22 cellular contexts compared by ENCODE assay signal in genomic region chr16:66069576-66069975, GRCh38.
A peak's percentile ranks its signal among the peaks of the same experiment; 100 is the strongest.
DNase-seq lines count a peak whose midpoint lies in the region; ATAC-seq and TF ChIP-seq lines count a peak whose summit lies in the region.
"Had no signal": no experiment of that assay in that cellular context is flagged by ENCODE, and none has a peak within 500 bp of the region (broad histone marks: within the 10 kb centered on the region; RNA-seq: fewer than 3 reads in every experiment).

No MANE protein-coding gene starts in this region.

- peaks cover 10% of the 10 kb centered on the region for H3K4me1 ChIP-seq in neural progenitor cell
- H3K4me1 ChIP-seq: BLaER1 treated with 17β-estradiol and CSF1 and Interleukin-3, amounts not matched to agents 10 nM and 100 nM had no signal

- H3K27ac Mint-ChIP-seq in neural progenitor cell: no peak overlapping the region
- H3K27ac Mint-ChIP-seq: CD8-positive, alpha-beta T cell; HFFc6; IgD-negative memory B cell had no signal

- H3K9ac ChIP-seq in neural progenitor cell: no peak overlapping the region
- H3K9ac ChIP-seq: BLaER1 treated with 17β-estradiol and CSF1 and Interleukin-3, amounts not matched to agents 10 nM and 100 nM had no signal

- no peak for ATAC-seq in HG03521 (IDR thresholded peaks at IDR 0.05; ENCODE audit: unreplicated experiment)
- ATAC-seq: CD8-positive, alpha-beta T cell had no signal

- H3K36me3 Mint-ChIP-seq in neural progenitor cell: no peaks in the 10 kb centered on the region
- H3K36me3 Mint-ChIP-seq: CD8-positive, alpha-beta T cell; IgD-negative memory B cell had no signal

- peaks cover 20% of the 10 kb centered on the region for H3K9me3 Mint-ChIP-seq in neural progenitor cell
- H3K9me3 Mint-ChIP-seq: CD8-positive, alpha-beta T cell had no signal

- H4K20me1 ChIP-seq in neural progenitor cell (ENCODE audit: low read depth): no peaks in the 10 kb centered on the region
- H4K20me1 ChIP-seq: BLaER1 treated with 17β-estradiol and CSF1 and Interleukin-3, amounts not matched to agents 10 nM and 100 nM had no signal

- peaks cover 5% of the 10 kb centered on the region for H3K27me3 Mint-ChIP-seq in neural progenitor cell (ENCODE audit: insufficient read depth, low read depth)
- H3K27me3 Mint-ChIP-seq: IgD-negative memory B cell had no signal

- no peaks in the 10 kb centered on the region for H3K79me2 ChIP-seq in neural progenitor cell (ENCODE audit: low read depth)

- no peak overlapping the region for H3K27ac ChIP-seq in neural progenitor cell
- H3K27ac ChIP-seq: BLaER1 treated with 17β-estradiol and CSF1 and Interleukin-3, amounts not matched to agents 10 nM and 100 nM had no signal

- TF ChIP-seq CTCF in fibroblast of mammary gland (conservative IDR thresholded peaks at IDR 0.05; ENCODE audit: control insufficient read depth, insufficient read depth, low read depth, low read length) (no peak), neural progenitor cell (IDR thresholded peaks at IDR 0.05) (no peak)

- no peaks in the 10 kb centered on the region for H3K36me3 ChIP-seq in neural progenitor cell
- H3K36me3 ChIP-seq: BLaER1 treated with 17β-estradiol and CSF1 and Interleukin-3, amounts not matched to agents 10 nM and 100 nM had no signal

- DNase-seq in RPMI7951 (ENCODE audit: low read depth) (peak; percentile 22), fibroblast of mammary gland (ENCODE audit: low read depth) (peak; percentile 29), neural progenitor cell (ENCODE audit: low spot score) (no peak), stromal cell of bone marrow (ENCODE audit: low read depth) (peak; percentile 24), NCI-H1436 (lab: John Stamatoyannopoulos, UW) (no peak), NOMO-1 treated with dmso at 0.1 percent for 144 hours (lab: John Stamatoyannopoulos, UW; ENCODE audit: unreplicated experiment) (no peak)
- DNase-seq: Calu3; CD8-positive, alpha-beta T cell; DMS79 treated with DMSO at 0.1 percent for 48 hours; H7; HFFc6; Karpas-422; NCI-H1417 treated with DMSO at 0.1 percent for 48 hours; NCI-H2029; NCI-H2227 treated with DMSO at 0.1 percent for 48 hours; NCI-H510A treated with DMSO at 0.1 percent for 48 hours; NCI-H774; RPMI8226; SHP77 treated with DMSO at 0.1 percent for 48 hours had no signal

- H3K9me3 ChIP-seq in neural progenitor cell (ENCODE audit: low read depth): no peaks in the 10 kb centered on the region

- H3K4me3 Mint-ChIP-seq in neural progenitor cell: no peak overlapping the region
- H3K4me3 Mint-ChIP-seq: CD8-positive, alpha-beta T cell; HFFc6; IgD-negative memory B cell had no signal

- peaks cover 11% of the 10 kb centered on the region for H3K4me1 Mint-ChIP-seq in neural progenitor cell
- H3K4me1 Mint-ChIP-seq: IgD-negative memory B cell had no signal

- H3F3A ChIP-seq in neural progenitor cell (ENCODE audit: low read depth): no peaks in the 10 kb centered on the region

- no peaks in the 10 kb centered on the region for H3K27me3 ChIP-seq in neural progenitor cell
- H3K27me3 ChIP-seq: BLaER1 treated with 17β-estradiol and CSF1 and Interleukin-3, amounts not matched to agents 10 nM and 100 nM had no signal

- H3K4me2 ChIP-seq in neural progenitor cell: no peak overlapping the region
- H3K4me2 ChIP-seq: BLaER1 treated with 17β-estradiol and CSF1 and Interleukin-3, amounts not matched to agents 10 nM and 100 nM had no signal

- peak overlapping the region; percentile 56 for H2AFZ ChIP-seq in neural progenitor cell (replicated peaks)

- H3K4me3 ChIP-seq in fibroblast of mammary gland (ENCODE audit: control insufficient read depth, low read depth, low read length) (no peak overlapping the region), neural progenitor cell (no peak overlapping the region)
- H3K4me3 ChIP-seq: BLaER1 treated with 17β-estradiol and CSF1 and Interleukin-3, amounts not matched to agents 10 nM and 100 nM had no signal

Comparison
In these comparisons a context has a peak if more than half of its experiments do, and no peak if none do; other contexts are left out.
1. DNase-seq: peak in RPMI7951 (single experiment), fibroblast of mammary gland (single experiment) and stromal cell of bone marrow (single experiment); none in neural progenitor cell (single experiment), NCI-H1436 (single experiment) and NOMO-1 treated with dmso at 0.1 percent for 144 hours (single experiment).